In the genomic region with DNA sequence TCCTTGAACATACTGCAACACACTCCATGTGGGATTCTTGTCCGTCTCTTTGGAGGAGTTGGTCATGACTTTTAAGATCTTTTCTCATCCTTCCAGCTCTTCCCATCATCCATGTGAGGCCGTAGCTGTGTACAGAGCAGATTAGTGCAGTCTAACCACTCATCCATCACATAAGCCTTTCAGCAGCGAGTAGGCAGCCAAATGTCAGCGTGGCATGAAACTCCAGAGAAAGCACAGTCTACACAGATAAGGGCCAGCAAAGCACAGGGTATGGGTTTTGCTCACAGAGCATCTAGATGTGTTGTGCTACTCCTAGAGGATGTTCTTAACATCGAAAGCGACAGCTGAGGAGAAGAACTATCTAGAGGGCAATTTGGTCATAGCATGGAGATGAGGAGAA, we compare ENCODE assay signal across 21 cellular contexts. TPM values are rescaled to one million over a fixed set of nuclear protein-coding genes. Genes with fewer than 3 reads are reported as not detected.
DNase-seq lines count a peak whose midpoint lies in the region; ATAC-seq and TF ChIP-seq lines count a peak whose summit lies in the region.
"Had no signal": no experiment of that assay in that cellular context is flagged by ENCODE, and none has a peak within 500 bp of the region (broad histone marks: within the 10 kb centered on the region; RNA-seq: fewer than 3 reads in every experiment).

No MANE protein-coding gene starts in this region.

- WGBS in heart right ventricle, 2 donors: 44 to 54% methylated on average over 6 of the region's 6 CpGs

- intact Hi-C loops in heart right ventricle (cut with DNase I): loop anchor here in 5 of 10 donors (5.0 kb wide), 4 partner anchors 131 to 596 kb away; no protein-coding TSS in a partner anchor

- H3K36me3 ChIP-seq in WERI-Rb-1 (no peaks in the 10 kb centered on the region), heart right ventricle (no peaks in the 10 kb centered on the region)

- H3K27ac Mint-ChIP-seq in osteocyte (ENCODE audit: unreplicated experiment): no peak overlapping the region
- H3K27ac Mint-ChIP-seq: CD4-positive, alpha-beta T cell had no signal

- no peaks in the 10 kb centered on the region for H3K9me3 Mint-ChIP-seq in osteocyte (ENCODE audit: unreplicated experiment)
- H3K9me3 Mint-ChIP-seq: CD4-positive, alpha-beta T cell had no signal

- H3K9me3 ChIP-seq in WERI-Rb-1 (ENCODE audit: severe bottlenecking) (no peaks in the 10 kb centered on the region), heart right ventricle (no peaks in the 10 kb centered on the region)
- H3K9me3 ChIP-seq: Caco-2 had no signal

- H3K27ac ChIP-seq in WERI-Rb-1 (peak overlapping the region; percentile 90), heart right ventricle (no peak overlapping the region)

- no peaks in the 10 kb centered on the region for H3K27me3 ChIP-seq in WERI-Rb-1 (ENCODE audit: insufficient read depth, low read depth, severe bottlenecking)
- H3K27me3 ChIP-seq in heart right ventricle: no peaks in the 10 kb centered on the region

- DNase-seq in DMS 273 (lab: John Stamatoyannopoulos, UW; ENCODE audit: unreplicated experiment) (peak; percentile 88), NCI-H2171 (lab: John Stamatoyannopoulos, UW) (peak; percentile 28), WERI-Rb-1 (peak; percentile 71), heart right ventricle (peak in 1 of 2 donors; percentile 17), osteocyte (ENCODE audit: extremely low spot score, unreplicated experiment) (no peak), NCI-H69 (lab: John Stamatoyannopoulos, UW) (no peak)
- no peak for DNase-seq in stimulated activated CD4-positive, alpha-beta T cell treated with anti-CD3 and anti-CD28 coated beads, Interleukin-12 subunit alpha, Interleukin-12 subunit beta, amount 100 ng/mL, for 4 hours
- DNase-seq in stimulated activated naive CD4-positive, alpha-beta T cell (lab: John Stamatoyannopoulos, UW): no peak
- DNase-seq: Caco-2; CD4-positive, alpha-beta T cell; NCI-H1105; NCI-H187; NCI-H2107; NCI-H774; SIG-M5 had no signal

- ATAC-seq in heart right ventricle: peak in 6 of 8 donors; percentile 34 to 90 (median 82)
- ATAC-seq: GM12878, SK-N-SH treated with all-trans-retinoic acid at 6 μM for 48 hours had no signal

- H3K4me1 Mint-ChIP-seq in osteocyte (ENCODE audit: unreplicated experiment): peaks cover 13% of the 10 kb centered on the region

- no peaks in the 10 kb centered on the region for H3K36me3 Mint-ChIP-seq in osteocyte (ENCODE audit: unreplicated experiment)

- peaks cover 0 to 21% (median 0%) of the 10 kb centered on the region in 9 donors for H3K4me1 ChIP-seq in heart right ventricle
- H3K4me1 ChIP-seq: Caco-2 had no signal

- H3K4me3 Mint-ChIP-seq in osteocyte (ENCODE audit: unreplicated experiment): no peak overlapping the region
- H3K4me3 Mint-ChIP-seq: CD4-positive, alpha-beta T cell had no signal

- peaks cover 8% of the 10 kb centered on the region for H3K27me3 Mint-ChIP-seq in osteocyte (ENCODE audit: unreplicated experiment)
- H3K27me3 Mint-ChIP-seq: CD4-positive, alpha-beta T cell had no signal

- TF ChIP-seq CTCF in WERI-Rb-1 (IDR thresholded peaks at IDR 0.05; ENCODE audit: low read depth, low read length): no peak
- no peak for TF ChIP-seq CTCF in heart right ventricle (IDR thresholded peaks at IDR 0.05)
- no peak for TF ChIP-seq CTCF in osteocyte (IDR thresholded peaks at IDR 0.05)

- peak overlapping the region; percentile 31 for H3K4me3 ChIP-seq in WERI-Rb-1 (ENCODE audit: low read depth, low read length)
- H3K4me3 ChIP-seq in heart right ventricle: no peak overlapping the region
- H3K4me3 ChIP-seq: GM12878 had no signal

RNA-seq across cellular contexts. Expression of a gene that starts 28.1 kb away (rescaled TPM):
- total RNA-seq in heart right ventricle: not detected
- not detected for polyA plus RNA-seq in heart right ventricle
- total RNA-seq in osteocyte: not detected in 2 replicates
- total RNA-seq: Caco-2; CD4-positive, alpha-beta T cell; GM12878; H4; LHCN-M2; RPMI7951 had no signal
- polyA plus RNA-seq: BJ, GM12878 had no signal

Comparison
In these comparisons a context has a peak if more than half of its experiments do, and no peak if none do; other contexts are left out.
1. DNase-seq: peak in DMS 273 (single experiment), NCI-H2171 (single experiment) and WERI-Rb-1 (single experiment); none in stimulated activated CD4-positive, alpha-beta T cell treated with anti-CD3 and anti-CD28 coated beads, Interleukin-12 subunit alpha, Interleukin-12 subunit beta, amount 100 ng/mL, for 4 hours (single experiment), stimulated activated naive CD4-positive, alpha-beta T cell (0 of 6), osteocyte (single experiment) and NCI-H69 (single experiment).